ENCODE assay signal across 1 cellular context in the genomic region with DNA sequence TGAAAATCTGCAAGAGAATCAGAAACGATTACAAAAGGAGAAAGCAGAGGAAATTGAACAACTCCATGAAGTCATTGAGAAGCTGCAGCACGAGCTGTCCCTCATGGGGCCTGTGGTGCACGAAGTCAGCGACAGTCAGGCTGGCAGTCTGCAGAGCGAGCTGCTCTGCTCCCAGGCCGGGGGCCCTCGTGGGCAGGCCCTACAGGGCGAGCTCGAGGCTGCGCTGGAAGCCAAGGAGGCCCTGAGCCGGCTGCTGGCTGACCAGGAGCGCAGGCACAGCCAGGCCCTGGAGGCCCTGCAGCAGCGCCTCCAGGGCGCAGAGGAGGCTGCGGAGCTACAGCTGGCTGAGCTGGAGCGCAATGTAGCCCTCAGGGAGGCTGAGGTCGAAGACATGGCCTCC.
TF ChIP-seq lines count a peak whose summit lies in the region.

No MANE protein-coding gene starts in this region.

TF ChIP-seq in H1, 55 proteins besides CTCF, POLR2A, EP300 and RAD21:
- no peak for TF ChIP-seq SP1 (IDR thresholded peaks at IDR 0.05; ENCODE audit: low read depth, low read length)
- TF ChIP-seq, protein P1, sequence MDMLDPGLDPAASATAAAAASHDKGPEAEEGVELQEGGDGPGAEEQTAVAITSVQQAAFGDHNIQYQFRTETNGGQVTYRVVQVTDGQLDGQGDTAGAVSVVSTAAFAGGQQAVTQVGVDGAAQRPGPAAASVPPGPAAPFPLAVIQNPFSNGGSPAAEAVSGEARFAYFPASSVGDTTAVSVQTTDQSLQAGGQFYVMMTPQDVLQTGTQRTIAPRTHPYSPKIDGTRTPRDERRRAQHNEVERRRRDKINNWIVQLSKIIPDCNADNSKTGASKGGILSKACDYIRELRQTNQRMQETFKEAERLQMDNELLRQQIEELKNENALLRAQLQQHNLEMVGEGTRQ (IDR thresholded peaks at IDR 0.05; ENCODE audit: low read length): no peak
- TF ChIP-seq CBX8 (IDR thresholded peaks at IDR 0.05; ENCODE audit: borderline replicate concordance, low read depth, low read length): no peak
- TF ChIP-seq, protein P2, sequence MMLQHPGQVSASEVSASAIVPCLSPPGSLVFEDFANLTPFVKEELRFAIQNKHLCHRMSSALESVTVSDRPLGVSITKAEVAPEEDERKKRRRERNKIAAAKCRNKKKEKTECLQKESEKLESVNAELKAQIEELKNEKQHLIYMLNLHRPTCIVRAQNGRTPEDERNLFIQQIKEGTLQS (IDR thresholded peaks at IDR 0.05; ENCODE audit: insufficient read depth, low read depth, low read length): no peak
- TF ChIP-seq TCF12 (IDR thresholded peaks at IDR 0.05; ENCODE audit: low read depth, low read length): no peak
- TF ChIP-seq TEAD4 (IDR thresholded peaks at IDR 0.05; ENCODE audit: low read depth, low read length): no peak
- TF ChIP-seq TAF7 (optimal IDR thresholded peaks at IDR 0.05; ENCODE audit: borderline replicate concordance, low read depth, low read length): no peak
- no peak for TF ChIP-seq SP2 (IDR thresholded peaks at IDR 0.05; ENCODE audit: low read length)
- no peak for TF ChIP-seq YY1 (IDR thresholded peaks at IDR 0.05; ENCODE audit: low read depth, low read length)
- no peak for TF ChIP-seq CTBP2 (IDR thresholded peaks at IDR 0.05; ENCODE audit: borderline replicate concordance, insufficient read depth, insufficient read length, low read length)
- no peak for TF ChIP-seq HDAC2 (IDR thresholded peaks at IDR 0.05; ENCODE audit: borderline replicate concordance in 1 of 2, low read depth in 2 of 2, low read length in 2 of 2)
- no peak for TF ChIP-seq FOSL1 (IDR thresholded peaks at IDR 0.05; ENCODE audit: insufficient read depth, low read depth, low read length)
- no peak for TF ChIP-seq BCL11A (IDR thresholded peaks at IDR 0.05; ENCODE audit: low read depth in 2 of 2, low read length in 2 of 2)
- no peak for TF ChIP-seq EGR1 (IDR thresholded peaks at IDR 0.05; ENCODE audit: borderline replicate concordance, low read depth, low read length)
- TF ChIP-seq SRF (IDR thresholded peaks at IDR 0.05; ENCODE audit: low read depth, low read length): no peak
- TF ChIP-seq CEBPB (IDR thresholded peaks at IDR 0.05; ENCODE audit: low read depth, low read length): no peak
- no peak for TF ChIP-seq KDM4A (IDR thresholded peaks at IDR 0.05; ENCODE audit: low read depth, low read length, severe bottlenecking)
- no peak for TF ChIP-seq NRF1 (IDR thresholded peaks at IDR 0.05; ENCODE audit: low read depth, low read length)
- TF ChIP-seq HDAC6 (IDR thresholded peaks at IDR 0.05; ENCODE audit: low read depth, low read length): no peak
- TF ChIP-seq, protein P3, sequence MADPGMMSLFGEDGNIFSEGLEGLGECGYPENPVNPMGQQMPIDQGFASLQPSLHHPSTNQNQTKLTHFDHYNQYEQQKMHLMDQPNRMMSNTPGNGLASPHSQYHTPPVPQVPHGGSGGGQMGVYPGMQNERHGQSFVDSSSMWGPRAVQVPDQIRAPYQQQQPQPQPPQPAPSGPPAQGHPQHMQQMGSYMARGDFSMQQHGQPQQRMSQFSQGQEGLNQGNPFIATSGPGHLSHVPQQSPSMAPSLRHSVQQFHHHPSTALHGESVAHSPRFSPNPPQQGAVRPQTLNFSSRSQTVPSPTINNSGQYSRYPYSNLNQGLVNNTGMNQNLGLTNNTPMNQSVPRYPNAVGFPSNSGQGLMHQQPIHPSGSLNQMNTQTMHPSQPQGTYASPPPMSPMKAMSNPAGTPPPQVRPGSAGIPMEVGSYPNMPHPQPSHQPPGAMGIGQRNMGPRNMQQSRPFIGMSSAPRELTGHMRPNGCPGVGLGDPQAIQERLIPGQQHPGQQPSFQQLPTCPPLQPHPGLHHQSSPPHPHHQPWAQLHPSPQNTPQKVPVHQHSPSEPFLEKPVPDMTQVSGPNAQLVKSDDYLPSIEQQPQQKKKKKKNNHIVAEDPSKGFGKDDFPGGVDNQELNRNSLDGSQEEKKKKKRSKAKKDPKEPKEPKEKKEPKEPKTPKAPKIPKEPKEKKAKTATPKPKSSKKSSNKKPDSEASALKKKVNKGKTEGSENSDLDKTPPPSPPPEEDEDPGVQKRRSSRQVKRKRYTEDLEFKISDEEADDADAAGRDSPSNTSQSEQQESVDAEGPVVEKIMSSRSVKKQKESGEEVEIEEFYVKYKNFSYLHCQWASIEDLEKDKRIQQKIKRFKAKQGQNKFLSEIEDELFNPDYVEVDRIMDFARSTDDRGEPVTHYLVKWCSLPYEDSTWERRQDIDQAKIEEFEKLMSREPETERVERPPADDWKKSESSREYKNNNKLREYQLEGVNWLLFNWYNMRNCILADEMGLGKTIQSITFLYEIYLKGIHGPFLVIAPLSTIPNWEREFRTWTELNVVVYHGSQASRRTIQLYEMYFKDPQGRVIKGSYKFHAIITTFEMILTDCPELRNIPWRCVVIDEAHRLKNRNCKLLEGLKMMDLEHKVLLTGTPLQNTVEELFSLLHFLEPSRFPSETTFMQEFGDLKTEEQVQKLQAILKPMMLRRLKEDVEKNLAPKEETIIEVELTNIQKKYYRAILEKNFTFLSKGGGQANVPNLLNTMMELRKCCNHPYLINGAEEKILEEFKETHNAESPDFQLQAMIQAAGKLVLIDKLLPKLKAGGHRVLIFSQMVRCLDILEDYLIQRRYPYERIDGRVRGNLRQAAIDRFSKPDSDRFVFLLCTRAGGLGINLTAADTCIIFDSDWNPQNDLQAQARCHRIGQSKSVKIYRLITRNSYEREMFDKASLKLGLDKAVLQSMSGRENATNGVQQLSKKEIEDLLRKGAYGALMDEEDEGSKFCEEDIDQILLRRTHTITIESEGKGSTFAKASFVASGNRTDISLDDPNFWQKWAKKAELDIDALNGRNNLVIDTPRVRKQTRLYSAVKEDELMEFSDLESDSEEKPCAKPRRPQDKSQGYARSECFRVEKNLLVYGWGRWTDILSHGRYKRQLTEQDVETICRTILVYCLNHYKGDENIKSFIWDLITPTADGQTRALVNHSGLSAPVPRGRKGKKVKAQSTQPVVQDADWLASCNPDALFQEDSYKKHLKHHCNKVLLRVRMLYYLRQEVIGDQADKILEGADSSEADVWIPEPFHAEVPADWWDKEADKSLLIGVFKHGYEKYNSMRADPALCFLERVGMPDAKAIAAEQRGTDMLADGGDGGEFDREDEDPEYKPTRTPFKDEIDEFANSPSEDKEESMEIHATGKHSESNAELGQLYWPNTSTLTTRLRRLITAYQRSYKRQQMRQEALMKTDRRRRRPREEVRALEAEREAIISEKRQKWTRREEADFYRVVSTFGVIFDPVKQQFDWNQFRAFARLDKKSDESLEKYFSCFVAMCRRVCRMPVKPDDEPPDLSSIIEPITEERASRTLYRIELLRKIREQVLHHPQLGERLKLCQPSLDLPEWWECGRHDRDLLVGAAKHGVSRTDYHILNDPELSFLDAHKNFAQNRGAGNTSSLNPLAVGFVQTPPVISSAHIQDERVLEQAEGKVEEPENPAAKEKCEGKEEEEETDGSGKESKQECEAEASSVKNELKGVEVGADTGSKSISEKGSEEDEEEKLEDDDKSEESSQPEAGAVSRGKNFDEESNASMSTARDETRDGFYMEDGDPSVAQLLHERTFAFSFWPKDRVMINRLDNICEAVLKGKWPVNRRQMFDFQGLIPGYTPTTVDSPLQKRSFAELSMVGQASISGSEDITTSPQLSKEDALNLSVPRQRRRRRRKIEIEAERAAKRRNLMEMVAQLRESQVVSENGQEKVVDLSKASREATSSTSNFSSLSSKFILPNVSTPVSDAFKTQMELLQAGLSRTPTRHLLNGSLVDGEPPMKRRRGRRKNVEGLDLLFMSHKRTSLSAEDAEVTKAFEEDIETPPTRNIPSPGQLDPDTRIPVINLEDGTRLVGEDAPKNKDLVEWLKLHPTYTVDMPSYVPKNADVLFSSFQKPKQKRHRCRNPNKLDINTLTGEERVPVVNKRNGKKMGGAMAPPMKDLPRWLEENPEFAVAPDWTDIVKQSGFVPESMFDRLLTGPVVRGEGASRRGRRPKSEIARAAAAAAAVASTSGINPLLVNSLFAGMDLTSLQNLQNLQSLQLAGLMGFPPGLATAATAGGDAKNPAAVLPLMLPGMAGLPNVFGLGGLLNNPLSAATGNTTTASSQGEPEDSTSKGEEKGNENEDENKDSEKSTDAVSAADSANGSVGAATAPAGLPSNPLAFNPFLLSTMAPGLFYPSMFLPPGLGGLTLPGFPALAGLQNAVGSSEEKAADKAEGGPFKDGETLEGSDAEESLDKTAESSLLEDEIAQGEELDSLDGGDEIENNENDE (IDR thresholded peaks at IDR 0.05; ENCODE audit: insufficient replicate concordance, low read length): no peak
